ENCODE assay signal across 26 cellular contexts in genomic region chr7:114761973-114762372, GRCh38.
"Had no signal": no experiment of that assay in that cellular context is flagged by ENCODE, and none has a peak within 500 bp of the region (broad histone marks: within the 10 kb centered on the region; RNA-seq: fewer than 3 reads in every experiment).

No MANE protein-coding gene starts in this region.

- H3K4me1 ChIP-seq: stomach, suprapubic skin, testis, thyroid gland, tibial artery, tibial nerve, upper lobe of left lung, upper lobe of right lung, uterus had no signal

- H3K4me3 ChIP-seq: stomach, suprapubic skin, testis, thoracic aorta, thyroid gland, tibial artery, tibial nerve, transverse colon, upper lobe of left lung, upper lobe of right lung, uterus, vagina had no signal

- ATAC-seq: stimulated activated effector memory CD8-positive, alpha-beta T cell treated with anti-CD3 and anti-CD28 coated beads, Interleukin-12 subunit alpha, Interleukin-12 subunit beta, amount 100 ng/mL, for 72 hours; stimulated activated memory B cell treated with anti-CD40 and anti-IgM and Interleukin-4, amounts not matched to agents 10 μg/mL and 1 μg/mL and 100 μg/mL, for 72 hours; stimulated activated naive B cell treated with anti-CD40 and anti-IgM and Interleukin-4, amounts not matched to agents 10 μg/mL and 1 μg/mL and 100 μg/mL, for 72 hours; stimulated activated naive CD8-positive, alpha-beta T cell treated with anti-CD3 and anti-CD28 coated beads, Interleukin-15, amount 100 ng/mL, for 72 hours; stimulated activated naive CD8-positive, alpha-beta T cell treated with anti-CD3 and anti-CD28 coated beads, Interleukin-15, Interleukin-2, amounts not matched to agents 100 U/mL and 50 U/mL, for 24 hours; upper lobe of right lung had no signal

- H3K27ac ChIP-seq: stomach, suprapubic skin, testis, thoracic aorta, thyroid gland, tibial artery, tibial nerve, transverse colon, upper lobe of left lung, upper lobe of right lung, uterus, vagina had no signal

- DNase-seq: stimulated activated CD4-positive, alpha-beta T cell treated with anti-CD3 and anti-CD28 coated beads, Interleukin-2, amount 100 ng/mL, for 48 hours; stimulated activated CD4-positive, alpha-beta T cell treated with anti-CD3 and anti-CD28 coated beads, Interleukin-4, amount 100 ng/mL, for 1 hour; stimulated activated CD4-positive, alpha-beta T cell treated with anti-CD3 and anti-CD28 coated beads, Interleukin-4, amount 100 ng/mL, for 24 hours; stimulated activated CD4-positive, alpha-beta T cell treated with anti-CD3 and anti-CD28 coated beads, Interleukin-4, amount 100 ng/mL, for 4 hours; stimulated activated naive B cell treated with anti-CD40 and anti-IgM and Interleukin-4, amounts not matched to agents 10 μg/mL and 1 μg/mL and 100 μg/mL, for 72 hours; stimulated activated naive CD4-positive, alpha-beta T cell; stimulated activated naive CD4-positive, alpha-beta T cell treated with Interleukin-2 at 50 U/mL for 16 hours; stimulated activated naive CD8-positive, alpha-beta T cell treated with anti-CD3 and anti-CD28 coated beads, Interleukin-15, amount 100 ng/mL, for 72 hours; stimulated activated naive CD8-positive, alpha-beta T cell treated with anti-CD3 and anti-CD28 coated beads, Interleukin-15, Interleukin-2, amounts not matched to agents 100 U/mL and 50 U/mL, for 24 hours; stomach; substantia nigra; testis; thyroid gland; tibial artery; transverse colon; trophoblast cell; upper lobe of left lung; upper lobe of right lung; uterus had no signal

- FAIRE-seq: urothelium cell line had no signal

- H3K27me3 ChIP-seq: stomach, suprapubic skin, testis, thyroid gland, tibial artery, tibial nerve, transverse colon, upper lobe of left lung, upper lobe of right lung, uterus, vagina had no signal

- H3K36me3 ChIP-seq: stomach, suprapubic skin, thoracic aorta, thyroid gland, tibial artery, tibial nerve, transverse colon, upper lobe of left lung, upper lobe of right lung, uterus, vagina had no signal

- H3K9me3 ChIP-seq: stomach, suprapubic skin, testis, thoracic aorta, thyroid gland, tibial artery, tibial nerve, transverse colon, upper lobe of left lung, upper lobe of right lung, uterus, vagina had no signal
